In the genomic region with DNA sequence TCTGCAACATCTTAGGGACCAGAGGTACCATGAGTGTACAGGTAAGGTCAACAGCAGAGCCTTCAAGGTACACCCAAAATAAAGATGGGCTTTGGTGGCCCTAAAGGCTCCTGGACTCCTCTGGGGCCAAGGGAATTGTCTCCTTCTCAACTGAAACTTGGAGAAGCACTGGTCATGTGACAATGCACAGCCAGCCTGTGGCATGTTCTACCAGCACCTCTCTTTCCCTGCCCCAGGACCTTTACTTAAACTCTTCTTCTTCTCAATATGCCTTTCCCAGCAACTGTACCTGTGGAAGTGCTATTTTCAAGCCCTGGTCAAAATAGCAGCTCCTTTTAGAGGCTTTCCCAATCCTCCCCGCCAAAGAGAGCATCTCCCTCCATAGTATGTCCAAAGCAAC, we compare ENCODE assay signal across 16 cellular contexts.
"Had no signal": no experiment of that assay in that cellular context is flagged by ENCODE, and none has a peak within 500 bp of the region (broad histone marks: within the 10 kb centered on the region; RNA-seq: fewer than 3 reads in every experiment).

No MANE protein-coding gene starts in this region.

- H3K4me3 Mint-ChIP-seq: naive B cell, nephron had no signal

- H3K27ac ChIP-seq: ovary had no signal

- H3K9me3 Mint-ChIP-seq: naive B cell, nephron had no signal

- H3K4me3 ChIP-seq: dorsolateral prefrontal cortex, heart left ventricle, ovary had no signal

- DNase-seq: cortex of kidney; effector CD8-positive, alpha-beta T cell; foreskin melanocyte; heart left ventricle; hippocampal formation; kidney glomerular epithelial cell; mesendoderm; naive B cell; ovary; right cardiac atrium; small intestine; stimulated activated CD4-positive, alpha-beta T cell treated with anti-CD3 and anti-CD28 coated beads, Interleukin-12 subunit alpha, Interleukin-12 subunit beta, amount 100 ng/mL, for 4 hours; stimulated activated naive CD4-positive, alpha-beta T cell treated with Interleukin-2 at 50 U/mL for 16 hours had no signal

- H3K9me3 ChIP-seq: heart left ventricle, ovary had no signal

- H3K27me3 ChIP-seq: dorsolateral prefrontal cortex, heart left ventricle, ovary had no signal

- H3K27ac Mint-ChIP-seq: naive B cell, nephron had no signal

- FAIRE-seq: islet of Langerhans, small intestine had no signal

- H3K27me3 Mint-ChIP-seq: naive B cell had no signal

- H3K36me3 ChIP-seq: ovary had no signal
